1 cellular context compared by ENCODE assay signal in the genomic region with DNA sequence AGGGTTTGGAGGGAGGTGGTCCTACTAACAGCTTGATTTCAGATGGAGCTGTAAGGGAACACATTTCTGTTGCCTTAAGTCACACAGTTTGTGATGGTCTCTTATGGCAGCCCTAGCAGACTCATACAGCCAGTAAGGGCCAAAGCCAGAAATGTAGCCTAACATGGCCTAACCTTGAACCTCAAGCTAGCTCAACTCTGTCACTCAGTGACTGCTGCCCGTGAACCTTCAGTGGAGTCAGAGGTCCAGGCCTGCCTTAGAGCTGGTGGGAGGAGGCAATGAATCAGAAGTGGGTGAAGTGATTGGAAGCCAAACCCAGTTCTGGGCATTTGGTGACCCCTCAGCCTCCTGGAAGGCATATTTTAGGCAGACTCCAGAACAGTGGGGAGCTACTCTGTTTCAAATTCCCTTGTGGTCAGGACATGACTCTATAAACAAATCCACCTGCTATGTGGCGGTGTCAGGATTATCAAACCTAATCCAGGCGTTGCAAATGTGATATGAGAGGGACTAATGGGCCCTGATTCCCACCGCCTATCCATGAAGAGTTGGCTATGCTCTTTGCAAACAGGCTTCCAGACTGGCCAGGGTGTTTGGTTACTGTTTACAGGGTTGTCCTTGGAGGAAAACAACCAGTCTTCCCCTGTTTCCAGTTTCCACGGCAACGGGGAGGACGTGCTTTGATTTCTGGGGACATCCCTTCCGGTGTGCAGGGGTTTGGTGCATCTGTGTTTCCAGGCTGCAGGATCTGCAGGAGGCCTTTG.
TF ChIP-seq lines count a peak whose summit lies in the region.

No MANE protein-coding gene starts in this region.

TF ChIP-seq in SK-N-SH, 30 proteins besides CTCF, POLR2A, EP300 and RAD21 (continued from another document):
- TF ChIP-seq, protein P1, sequence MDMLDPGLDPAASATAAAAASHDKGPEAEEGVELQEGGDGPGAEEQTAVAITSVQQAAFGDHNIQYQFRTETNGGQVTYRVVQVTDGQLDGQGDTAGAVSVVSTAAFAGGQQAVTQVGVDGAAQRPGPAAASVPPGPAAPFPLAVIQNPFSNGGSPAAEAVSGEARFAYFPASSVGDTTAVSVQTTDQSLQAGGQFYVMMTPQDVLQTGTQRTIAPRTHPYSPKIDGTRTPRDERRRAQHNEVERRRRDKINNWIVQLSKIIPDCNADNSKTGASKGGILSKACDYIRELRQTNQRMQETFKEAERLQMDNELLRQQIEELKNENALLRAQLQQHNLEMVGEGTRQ (IDR thresholded peaks at IDR 0.05; ENCODE audit: borderline replicate concordance, low read depth, low read length): no peak
- no peak for TF ChIP-seq GABPA (IDR thresholded peaks at IDR 0.05; ENCODE audit: low read depth)
- no peak for TF ChIP-seq TEAD4 (IDR thresholded peaks at IDR 0.05; ENCODE audit: borderline replicate concordance, insufficient read depth)
- no peak for TF ChIP-seq NFIC (IDR thresholded peaks at IDR 0.05; ENCODE audit: borderline replicate concordance)
- TF ChIP-seq, protein P2, sequence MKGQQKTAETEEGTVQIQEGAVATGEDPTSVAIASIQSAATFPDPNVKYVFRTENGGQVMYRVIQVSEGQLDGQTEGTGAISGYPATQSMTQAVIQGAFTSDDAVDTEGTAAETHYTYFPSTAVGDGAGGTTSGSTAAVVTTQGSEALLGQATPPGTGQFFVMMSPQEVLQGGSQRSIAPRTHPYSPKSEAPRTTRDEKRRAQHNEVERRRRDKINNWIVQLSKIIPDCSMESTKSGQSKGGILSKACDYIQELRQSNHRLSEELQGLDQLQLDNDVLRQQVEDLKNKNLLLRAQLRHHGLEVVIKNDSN (IDR thresholded peaks at IDR 0.05; ENCODE audit: borderline replicate concordance, low read depth): no peak
- TF ChIP-seq TAF1 (IDR thresholded peaks at IDR 0.05; ENCODE audit: borderline replicate concordance, low read depth, low read length): no peak
- TF ChIP-seq CHD2 (IDR thresholded peaks at IDR 0.05; ENCODE audit: low read length, partially characterized antibody): no peak
- no peak for TF ChIP-seq JUND (IDR thresholded peaks at IDR 0.05)
- TF ChIP-seq, protein P3, sequence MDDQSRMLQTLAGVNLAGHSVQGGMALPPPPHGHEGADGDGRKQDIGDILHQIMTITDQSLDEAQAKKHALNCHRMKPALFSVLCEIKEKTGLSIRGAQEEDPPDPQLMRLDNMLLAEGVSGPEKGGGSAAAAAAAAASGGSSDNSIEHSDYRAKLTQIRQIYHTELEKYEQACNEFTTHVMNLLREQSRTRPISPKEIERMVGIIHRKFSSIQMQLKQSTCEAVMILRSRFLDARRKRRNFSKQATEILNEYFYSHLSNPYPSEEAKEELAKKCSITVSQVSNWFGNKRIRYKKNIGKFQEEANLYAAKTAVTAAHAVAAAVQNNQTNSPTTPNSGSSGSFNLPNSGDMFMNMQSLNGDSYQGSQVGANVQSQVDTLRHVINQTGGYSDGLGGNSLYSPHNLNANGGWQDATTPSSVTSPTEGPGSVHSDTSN (IDR thresholded peaks at IDR 0.05): no peak
